In genomic region chr17:28357061-28357900, GRCh38 we compare ENCODE assay signal across 8 cellular contexts. TPM values are rescaled to one million over a fixed set of nuclear protein-coding genes. Genes with fewer than 3 reads are reported as not detected.
DNase-seq lines count a peak whose midpoint lies in the region; ATAC-seq and TF ChIP-seq lines count a peak whose summit lies in the region.

POLDIP2 (minus strand) TSS chr17:28357527; CDS start chr17:28357448, 79 bp downstream.

- DNase-seq in DMS 273 treated with DMSO at 0.1 percent for 48 hours (lab: John Stamatoyannopoulos, UW), result peak; percentile 84
- DNase-seq in IMR-90, result peak; percentile 92
- DNase-seq in OCI-M2 (lab: John Stamatoyannopoulos, UW; ENCODE audit: unreplicated experiment), result peak; percentile 61
- DNase-seq in activated T-cell treated with anti-CD3 and anti-CD28 coated beads for 4 hours, result peak; percentile 93
- peak; percentile 97 for DNase-seq in epithelial cell of esophagus (ENCODE audit: low read depth)
- peak; percentile 97 for DNase-seq in mucosa of gallbladder (ENCODE audit: low spot score)
- DNase-seq in stimulated activated CD8-positive, alpha-beta memory T cell treated with anti-CD3 and anti-CD28 coated beads, Interleukin-4, amount 100 ng/mL, for 24 hours (ENCODE audit: low read depth), result peak; percentile 95

- peak within 1 kb of the TSS; percentile 54 for H3K23ac ChIP-seq in IMR-90 (ENCODE audit: low read depth, low read length)

- TF ChIP-seq CTCF in IMR-90 (conservative IDR thresholded peaks at IDR 0.05; ENCODE audit: low read depth, low read length) (0 out of 2 replicates have a peak, but pooled peaks have one; percentile 5), epithelial cell of esophagus (IDR thresholded peaks at IDR 0.05; ENCODE audit: insufficient read depth, low read depth, low read length, missing control alignments) (no peak)

- peaks cover 36% of the 10 kb centered on the region for H3K36me3 ChIP-seq in IMR-90 (ENCODE audit: control insufficient read depth, insufficient read depth, low read length)

- peak within 1 kb of the TSS; percentile 84 for H3K27ac ChIP-seq in IMR-90 (ENCODE audit: insufficient read depth, low read length)

- WGBS in IMR-90 (ENCODE audit: extremely low coverage in 2 of 2, insufficient read length in 1 of 2), 2 experiments, result 0% methylated on average over 41 of the region's 80 CpGs; no CpG with 5 or more reads in 1 of the 2 experiments

- H3K9ac ChIP-seq in IMR-90 (ENCODE audit: low read depth, low read length), result peak within 1 kb of the TSS; percentile 90

- CTCF ChIA-PET in IMR-90 (lab: Yijun Ruan, JAX), result interaction anchor here (1.5 kb wide), 1 partner anchor 13 kb away, joined by 6 read pairs; the partner anchor contains the start of gene VTN

- peak within 1 kb of the TSS; percentile 87 for H3K4ac ChIP-seq in IMR-90 (ENCODE audit: low read depth, low read length)

- peak within 1 kb of the TSS; percentile 86; the same call in 1 of the 2 replicates for H3K56ac ChIP-seq in IMR-90 (ENCODE audit: extremely low read depth, insufficient read depth, low read length)

- peak within 1 kb of the TSS; percentile 92 for H3K14ac ChIP-seq in IMR-90 (replicated peaks; ENCODE audit: low read depth, low read length)

- no peaks in the 10 kb centered on the region; the same call in 1 of the 2 replicates for H3K9me1 ChIP-seq in IMR-90 (ENCODE audit: insufficient read depth, low read length)

- H4K5ac ChIP-seq in IMR-90 (ENCODE audit: low read depth, low read length), result peak within 1 kb of the TSS; percentile 74

- 0 out of 2 replicates have a peak within 1 kb of the TSS, but pooled peaks have one; percentile 14 for H2BK120ac ChIP-seq in IMR-90 (ENCODE audit: low read depth, low read length)

- H3K4me1 ChIP-seq in IMR-90 (ENCODE audit: control insufficient read depth, insufficient read depth, low read length), result peaks cover 3% of the 10 kb centered on the region

- no peaks in the 10 kb centered on the region for H4K20me1 ChIP-seq in IMR-90 (ENCODE audit: insufficient read depth, low read length)

- H2AK9ac ChIP-seq in IMR-90 (replicated peaks; ENCODE audit: low read depth, low read length, poor library complexity), result peak within 1 kb of the TSS; percentile 94

- peaks cover 42 to 56% of the 10 kb centered on the region in 2 experiments for H3K79me1 ChIP-seq in IMR-90 (ENCODE audit: low read depth in 1 of 2, low read length in 2 of 2)

- dilution Hi-C loops in IMR-90 (cut with HindIII; ENCODE audit: low sequenced_read_pairs, unreplicated experiment), result no loop called here

- peak within 1 kb of the TSS; percentile 97 to 99 for H4K8ac ChIP-seq in IMR-90 (ENCODE audit: low read depth in 2 of 2, low read length in 2 of 2)

- peak; percentile 97 for TF ChIP-seq POLR2A in IMR-90 (IDR thresholded peaks at IDR 0.05; ENCODE audit: low read depth, low read length)

- in situ Hi-C loops in IMR-90 (cut with MboI; ENCODE audit: low sequenced_read_pairs), result no loop called here

- H2BK20ac ChIP-seq in IMR-90 (ENCODE audit: low read depth, low read length), result no peak within 1 kb of the TSS

- H2BK15ac ChIP-seq in IMR-90 (ENCODE audit: low read depth, low read length), result no peak within 1 kb of the TSS

- intact Hi-C loops in IMR-90 (cut with micrococcal nuclease), result no loop called here

- no peaks in the 10 kb centered on the region for H3K27me3 ChIP-seq in IMR-90 (ENCODE audit: control insufficient read depth, insufficient read depth, low read length)

- POLR2A ChIA-PET in IMR-90 (lab: Charles Lee; ENCODE audit: unreplicated experiment), result interaction anchor here (0.6 to 1.6 kb wide), 4 partner anchors 10 to 323 kb away, joined by 4 to 10 read pairs (median 6); partner anchors contain the start of genes TNFAIP1 and VTN

- BruUV-seq in IMR-90 (replicated peaks; lab: Mats Ljungman, UMichigan), result TSS peak; percentile 56

- peak within 1 kb of the TSS; percentile 85 for H4K91ac ChIP-seq in IMR-90 (ENCODE audit: insufficient read depth, low read depth, low read length)

- H2AFZ ChIP-seq in IMR-90 (replicated peaks; ENCODE audit: low read length, poor library complexity), result peak within 1 kb of the TSS; percentile 97

- H2BK5ac ChIP-seq in IMR-90 (ENCODE audit: low read depth, low read length, poor library complexity, severe bottlenecking), result peak within 1 kb of the TSS; percentile 57

- H3K4me3 ChIP-seq in IMR-90 (ENCODE audit: insufficient read depth, low read depth, low read length) (peak within 1 kb of the TSS; percentile 80), epithelial cell of esophagus (ENCODE audit: low read length) (peak within 1 kb of the TSS; percentile 69)

- ATAC-seq in GM21528 (IDR thresholded peaks at IDR 0.05; ENCODE audit: low FRiP score, unreplicated experiment) (peak; percentile 90), IMR-90 (ENCODE audit: low read depth) (peak; percentile 99)

- 0 out of 2 replicates have a peak, but pooled peaks have one; percentile 27 for TF ChIP-seq RAD21 in IMR-90 (IDR thresholded peaks at IDR 0.05; ENCODE audit: low read length)

- no peak within 1 kb of the TSS for H3K18ac ChIP-seq in IMR-90 (ENCODE audit: low read depth, low read length)

- no peaks in the 10 kb centered on the region for H3K9me3 ChIP-seq in IMR-90 (ENCODE audit: control insufficient read depth, insufficient read depth, low read length)

- peak within 1 kb of the TSS; percentile 93 for H3K4me2 ChIP-seq in IMR-90 (ENCODE audit: low read depth, low read length)

- peak within 1 kb of the TSS; percentile 68 for H2AK5ac ChIP-seq in IMR-90 (ENCODE audit: low read depth, low read length)

TF ChIP-seq in IMR-90, 13 proteins besides CTCF, POLR2A, EP300 and RAD21:
- no peak for TF ChIP-seq ELK1 (IDR thresholded peaks at IDR 0.05; ENCODE audit: borderline replicate concordance, low read depth, low read length)
- TF ChIP-seq NFE2L2 (IDR thresholded peaks at IDR 0.05; ENCODE audit: low read depth, low read length), result no peak
- TF ChIP-seq CHD1 (IDR thresholded peaks at IDR 0.05; ENCODE audit: low read depth, low read length), result no peak
- TF ChIP-seq CEBPB (IDR thresholded peaks at IDR 0.05; ENCODE audit: low read depth, low read length), result no peak
- 0 out of 2 replicates have a peak, but pooled peaks have one; percentile 30 for TF ChIP-seq BHLHE40 (IDR thresholded peaks at IDR 0.05; ENCODE audit: low read depth, low read length)
- no peak for TF ChIP-seq RFX5 (IDR thresholded peaks at IDR 0.05; ENCODE audit: low read depth, low read length)
- peak; percentile 94 for TF ChIP-seq USF2 (IDR thresholded peaks at IDR 0.05; ENCODE audit: low read depth, low read length)
- TF ChIP-seq MXI1 (IDR thresholded peaks at IDR 0.05; ENCODE audit: borderline replicate concordance, low read depth, low read length), result no peak; the same call in 1 of the 2 replicates
- TF ChIP-seq MAZ (IDR thresholded peaks at IDR 0.05; ENCODE audit: borderline replicate concordance, low read depth, low read length), result peak; percentile 57; the same call in 1 of the 2 replicates
- TF ChIP-seq RCOR1 (IDR thresholded peaks at IDR 0.05; ENCODE audit: insufficient replicate concordance, low read length), result no peak
- TF ChIP-seq MAFK (IDR thresholded peaks at IDR 0.05; ENCODE audit: low read depth, low read length), result no peak
- peak; percentile 2; the same call in 1 of the 2 replicates for TF ChIP-seq SMC3 (IDR thresholded peaks at IDR 0.05; ENCODE audit: low read depth, low read length)
- no peak for TF ChIP-seq FOS (IDR thresholded peaks at IDR 0.05; ENCODE audit: low read depth, low read length)

RNA-seq across cellular contexts. Expression of gene POLDIP2, which starts in this region (rescaled TPM):
- 58.3 and 66.7 TPM in 2 replicates for total RNA-seq in IMR-90 (2012; rRNA removed)
- polyA plus RNA-seq in IMR-90 (2012; rRNA removed), result 72.0 and 77.8 TPM in 2 replicates
- 70.5 and 80.8 TPM in 2 replicates for polyA plus RNA-seq in IMR-90 (2012; cell fraction: cytosol; rRNA removed)
- polyA plus RNA-seq in IMR-90 (2012; cell fraction: nucleus; rRNA removed; ENCODE audit: low replicate concordance), result 33.1 and 46.5 TPM in 2 replicates
- 88.8 TPM for total RNA-seq in mucosa of gallbladder

Comparison
In these comparisons a context has a peak if more than half of its experiments do, and no peak if none do; other contexts are left out.
1. Peak in every context shown above with its lines: DNase-seq, ATAC-seq, H3K4me3 ChIP-seq and H3K27ac ChIP-seq.